Comparison of ENCODE assay signal across 16 cellular contexts in genomic region chr3:50587373-50587772, GRCh38. TPM values are rescaled to one million over a fixed set of nuclear protein-coding genes. Genes with fewer than 3 reads are reported as not detected.
DNase-seq lines count a peak whose midpoint lies in the region; ATAC-seq and TF ChIP-seq lines count a peak whose summit lies in the region.
"Had no signal": no experiment of that assay in that cellular context is flagged by ENCODE, and none has a peak within 500 bp of the region (broad histone marks: within the 10 kb centered on the region; RNA-seq: fewer than 3 reads in every experiment).

No MANE protein-coding gene starts in this region.

- peak overlapping the region; percentile 44 for H3K27ac ChIP-seq in effector memory CD4-positive, alpha-beta T cell (ENCODE audit: insufficient read depth, low read length, poor library complexity, severe bottlenecking)
- peak overlapping the region in 2 of 4 donors; percentile 85 to 93 for H3K27ac ChIP-seq in upper lobe of left lung
- H3K27ac ChIP-seq: neural progenitor cell had no signal

- peaks cover 86% of the 10 kb centered on the region for H3K4me1 Mint-ChIP-seq in activated CD4-positive, alpha-beta T cell treated with anti-CD3 and anti-CD28 coated beads, Interleukin-2, amount 10 ng/mL, durations not matched to agents 7 days and 5 days
- peaks cover 46 to 72% (median 70%) of the 10 kb centered on the region in 3 donors for H3K4me1 Mint-ChIP-seq in T-cell
- no peaks in the 10 kb centered on the region for H3K4me1 Mint-ChIP-seq in progenitor cell of endocrine pancreas (ENCODE audit: low read depth)

- H3K9me3 Mint-ChIP-seq in activated CD4-positive, alpha-beta T cell treated with anti-CD3 and anti-CD28 coated beads, Interleukin-2, amount 10 ng/mL, durations not matched to agents 7 days and 5 days, result no peaks in the 10 kb centered on the region
- H3K9me3 Mint-ChIP-seq in T-cell (no peaks in the 10 kb centered on the region), progenitor cell of endocrine pancreas (ENCODE audit: low read depth) (no peaks in the 10 kb centered on the region)
- H3K9me3 Mint-ChIP-seq: neural progenitor cell had no signal

- H3K4me3 Mint-ChIP-seq in activated CD4-positive, alpha-beta T cell treated with anti-CD3 and anti-CD28 coated beads, Interleukin-2, amount 10 ng/mL, durations not matched to agents 7 days and 5 days, result peak overlapping the region; percentile 31
- H3K4me3 Mint-ChIP-seq in T-cell (peak overlapping the region in 1 of 3 donors; percentile 28), progenitor cell of endocrine pancreas (ENCODE audit: low read depth) (no peak overlapping the region)
- H3K4me3 Mint-ChIP-seq: neural progenitor cell had no signal

- DNase-seq in activated CD4-positive, alpha-beta T cell treated with anti-CD3 and anti-CD28 coated beads, Interleukin-2, amount 10 ng/mL, durations not matched to agents 7 days and 5 days, result no peak
- DNase-seq in activated CD4-positive, alpha-beta T cell treated with anti-CD3 and anti-CD28 coated beads for 1 hour, result no peak
- no peak for DNase-seq in T-cell
- DNase-seq in effector memory CD4-positive, alpha-beta T cell, result no peak
- DNase-seq in progenitor cell of endocrine pancreas (ENCODE audit: low spot score, unreplicated experiment), result no peak
- no peak for DNase-seq in upper lobe of left lung
- DNase-seq in NOMO-1 (lab: John Stamatoyannopoulos, UW; ENCODE audit: unreplicated experiment in 2 of 2), result no peak
- DNase-seq: DMS 273 treated with DMSO at 0.1 percent for 48 hours; effector CD4-positive, alpha-beta T cell; Karpas-422; left cardiac atrium; NCI-H187 treated with DMSO at 0.1 percent for 48 hours; NCI-H748 treated with DMSO at 0.1 percent for 48 hours had no signal

- TF ChIP-seq CTCF in progenitor cell of endocrine pancreas (IDR thresholded peaks at IDR 0.05; ENCODE audit: unreplicated experiment) (no peak), upper lobe of left lung (IDR thresholded peaks at IDR 0.05) (no peak)

- H3K36me3 Mint-ChIP-seq in activated CD4-positive, alpha-beta T cell treated with anti-CD3 and anti-CD28 coated beads, Interleukin-2, amount 10 ng/mL, durations not matched to agents 7 days and 5 days (ENCODE audit: low read depth), result peaks cover 37% of the 10 kb centered on the region
- H3K36me3 Mint-ChIP-seq in T-cell (peaks cover 13% of the 10 kb centered on the region), progenitor cell of endocrine pancreas (ENCODE audit: insufficient read depth) (no peaks in the 10 kb centered on the region)
- H3K36me3 Mint-ChIP-seq: neural progenitor cell had no signal

- CTCF ChIA-PET in activated CD4-positive, alpha-beta T cell treated with anti-CD3 and anti-CD28 coated beads, Interleukin-2, amount 10 ng/mL, durations not matched to agents 7 days and 5 days (lab: Charles Lee), result interaction anchor here (2.6 to 11.1 kb wide), 4 partner anchors 11 to 27 kb away, joined by 8 to 284 read pairs (median 144); partner anchors contain the start of genes C3orf18, CISH, HEMK1 and MAPKAPK3
- CTCF ChIA-PET in T-cell (lab: Charles Lee), result interaction anchor here (0.8 to 4.6 kb wide), 2 partner anchors 16 kb away, joined by 3 to 40 read pairs; partner anchors contain the start of gene HEMK1 (in 1 of the 2)

- H3K27me3 Mint-ChIP-seq in activated CD4-positive, alpha-beta T cell treated with anti-CD3 and anti-CD28 coated beads, Interleukin-2, amount 10 ng/mL, durations not matched to agents 7 days and 5 days, result no peaks in the 10 kb centered on the region
- H3K27me3 Mint-ChIP-seq in T-cell (no peaks in the 10 kb centered on the region), progenitor cell of endocrine pancreas (peaks cover 3% of the 10 kb centered on the region)

- no peak for TF ChIP-seq EP300 in upper lobe of left lung (IDR thresholded peaks at IDR 0.05)

- no peaks in the 10 kb centered on the region for H3K36me3 ChIP-seq in effector memory CD4-positive, alpha-beta T cell (ENCODE audit: control insufficient read depth, insufficient read depth, low read length)
- H3K36me3 ChIP-seq in upper lobe of left lung, result peaks cover 0 to 4% (median under 1%) of the 10 kb centered on the region in 4 donors
- H3K36me3 ChIP-seq: neural progenitor cell had no signal

- H3K27me3 ChIP-seq in effector memory CD4-positive, alpha-beta T cell (replicated peaks; ENCODE audit: control insufficient read depth, insufficient read depth, low read length, poor library complexity, severe bottlenecking), result no peaks in the 10 kb centered on the region
- no peaks in the 10 kb centered on the region for H3K27me3 ChIP-seq in upper lobe of left lung
- H3K27me3 ChIP-seq: neural progenitor cell had no signal

- H3K27ac Mint-ChIP-seq in activated CD4-positive, alpha-beta T cell treated with anti-CD3 and anti-CD28 coated beads, Interleukin-2, amount 10 ng/mL, durations not matched to agents 7 days and 5 days, result peak overlapping the region; percentile 96
- H3K27ac Mint-ChIP-seq in T-cell (peak overlapping the region; percentile 88 to 93), progenitor cell of endocrine pancreas (peak overlapping the region; percentile 50)
- H3K27ac Mint-ChIP-seq: neural progenitor cell had no signal

- ATAC-seq in T-cell (replicated peaks in 1 of 4), result no peak
- no peak for ATAC-seq in GM18498 (IDR thresholded peaks at IDR 0.05; ENCODE audit: unreplicated experiment)
- ATAC-seq in upper lobe of left lung (ENCODE audit: low FRiP score in 2 of 2), result no peak
- ATAC-seq: activated CD4-positive, CD25-positive, alpha-beta regulatory T cell treated with anti-CD3 and anti-CD28 coated beads, Interleukin-2, amount 50 U/mL, for 24 hours had no signal

- 87 to 93% methylated on average over 6 of the region's 6 CpGs for WGBS in upper lobe of left lung, 2 donors

- H3K4me1 ChIP-seq in effector memory CD4-positive, alpha-beta T cell (ENCODE audit: control insufficient read depth, insufficient read depth, low read length, poor library complexity, severe bottlenecking), result peaks cover 45% of the 10 kb centered on the region
- H3K4me1 ChIP-seq in upper lobe of left lung, result peaks cover 35 to 76% (median 47%) of the 10 kb centered on the region in 4 donors
- H3K4me1 ChIP-seq: neural progenitor cell had no signal

- no peaks in the 10 kb centered on the region for H3K9me3 ChIP-seq in effector memory CD4-positive, alpha-beta T cell (ENCODE audit: control insufficient read depth, low read length)
- H3K9me3 ChIP-seq in upper lobe of left lung, result no peaks in the 10 kb centered on the region

- H3K4me3 ChIP-seq in effector memory CD4-positive, alpha-beta T cell (ENCODE audit: insufficient read depth, low read depth, low read length, poor library complexity, severe bottlenecking), result no peak overlapping the region
- H3K4me3 ChIP-seq in upper lobe of left lung, result no peak overlapping the region
- H3K4me3 ChIP-seq: neural progenitor cell had no signal

- no peak for TF ChIP-seq POLR2A in upper lobe of left lung (IDR thresholded peaks at IDR 0.05)

- POLR2A ChIA-PET in activated CD4-positive, alpha-beta T cell treated with anti-CD3 and anti-CD28 coated beads, Interleukin-2, amount 10 ng/mL, durations not matched to agents 7 days and 5 days (lab: Charles Lee), result interaction anchor here (1.0 to 7.3 kb wide), 4 partner anchors 14 to 26 kb away, joined by 3 to 76 read pairs (median 3); no protein-coding TSS in a partner anchor
- POLR2A ChIA-PET in T-cell (lab: Charles Lee), result no interaction called here

RNA-seq across cellular contexts. Expression of gene HEMK1, which starts 18.1 kb away (rescaled TPM):
- total RNA-seq in activated CD4-positive, alpha-beta T cell treated with anti-CD3 and anti-CD28 coated beads, Interleukin-2, amount 10 ng/mL, durations not matched to agents 7 days and 5 days, result 10 to 100 TPM; 42.3 to 49.0 TPM
- 10 to 100 TPM; 35.5 to 66.6 (median 42.0) TPM for total RNA-seq in T-cell
- 23.0 and 23.7 TPM in 2 replicates for total RNA-seq in progenitor cell of endocrine pancreas
- total RNA-seq in upper lobe of left lung, result 10 to 100 TPM in 3 of 6 donors, 1 to 10 TPM in 3; 5.0 to 25.3 (median 9.6) TPM

RNA-seq across cellular contexts. Expression of gene C3orf18, which starts 19.8 kb away (rescaled TPM):
- 10 to 100 TPM; 29.0 to 33.9 TPM for total RNA-seq in activated CD4-positive, alpha-beta T cell treated with anti-CD3 and anti-CD28 coated beads, Interleukin-2, amount 10 ng/mL, durations not matched to agents 7 days and 5 days
- total RNA-seq in T-cell, result 10 to 100 TPM; 15.3 to 24.7 (median 19.5) TPM
- 12.0 and 12.5 TPM in 2 replicates for total RNA-seq in progenitor cell of endocrine pancreas
- 1 to 10 TPM; 4.7 to 7.5 (median 5.7) TPM for total RNA-seq in upper lobe of left lung

RNA-seq across cellular contexts. Expression of gene CISH, which starts 24.2 kb away (rescaled TPM):
- total RNA-seq in activated CD4-positive, alpha-beta T cell treated with anti-CD3 and anti-CD28 coated beads, Interleukin-2, amount 10 ng/mL, durations not matched to agents 7 days and 5 days, result 100 to 1,000 TPM; 300 to 308 TPM
- total RNA-seq in T-cell (100 to 1,000 TPM in 3 of 5 donors, 10 to 100 TPM in 2; 37.4 to 217 (median 190) TPM), progenitor cell of endocrine pancreas (4.9 and 5.2 TPM in 2 replicates), upper lobe of left lung (10 to 100 TPM; 35.8 to 66.9 (median 43.1) TPM)

RNA-seq across cellular contexts. Expression of gene MAPKAPK3, which starts 29.6 kb away (rescaled TPM):
- 100 to 1,000 TPM; 135 to 140 TPM for total RNA-seq in activated CD4-positive, alpha-beta T cell treated with anti-CD3 and anti-CD28 coated beads, Interleukin-2, amount 10 ng/mL, durations not matched to agents 7 days and 5 days
- total RNA-seq in T-cell (10 to 100 TPM; 35.1 to 66.6 (median 53.0) TPM), progenitor cell of endocrine pancreas (40.8 and 42.6 TPM in 2 replicates), upper lobe of left lung (100 to 1,000 TPM in 1 of 6 donors, 10 to 100 TPM in 5; 30.2 to 102 (median 70.1) TPM)
